13 cellular contexts compared by ENCODE assay signal in the genomic region with DNA sequence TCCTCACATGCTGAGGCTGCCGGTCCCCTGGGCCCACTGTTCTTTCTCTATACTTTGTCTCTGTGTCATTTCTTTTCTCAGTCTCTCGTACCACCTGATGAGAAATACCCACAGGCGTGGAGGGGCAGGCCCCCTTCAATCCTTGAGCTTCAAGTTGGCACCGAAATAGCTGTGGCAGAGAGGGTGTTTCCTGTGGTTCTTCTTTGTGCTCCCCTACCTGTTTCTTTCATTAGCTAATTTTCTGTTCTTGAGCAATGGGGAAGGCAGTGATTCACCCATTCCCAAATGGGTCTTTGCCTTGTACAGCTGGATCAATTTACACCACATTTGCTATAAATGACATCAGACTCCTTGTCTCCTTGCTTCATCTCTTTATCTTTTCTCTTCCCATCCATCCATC. TPM values are rescaled to one million over a fixed set of nuclear protein-coding genes. Genes with fewer than 3 reads are reported as not detected.
DNase-seq lines count a peak whose midpoint lies in the region; ATAC-seq and TF ChIP-seq lines count a peak whose summit lies in the region.
"Had no signal": no experiment of that assay in that cellular context is flagged by ENCODE, and none has a peak within 500 bp of the region (broad histone marks: within the 10 kb centered on the region; RNA-seq: fewer than 3 reads in every experiment).

No MANE protein-coding gene starts in this region.

- H3K4me2 ChIP-seq in mammary epithelial cell (ENCODE audit: insufficient read depth, low read depth, low read length) = no peak overlapping the region

- H3K27ac ChIP-seq in mammary epithelial cell (ENCODE audit: insufficient read depth, low read depth, low read length) = no peak overlapping the region
- H3K27ac ChIP-seq: cardiac muscle cell, thyroid gland had no signal

- dilution Hi-C loops in mammary epithelial cell (cut with HindIII; ENCODE audit: low sequenced_read_pairs) = no loop called here

- no peak for TF ChIP-seq CTCF in mammary epithelial cell (conservative IDR thresholded peaks at IDR 0.05 in 1 of 2, IDR thresholded peaks at IDR 0.05 in 1 of 2; ENCODE audit: extremely low read depth in 1 of 2, insufficient read depth in 1 of 2, low read depth in 1 of 2, low read length in 2 of 2)

- H4K20me1 ChIP-seq in mammary epithelial cell (ENCODE audit: insufficient read depth, low read length) = no peaks in the 10 kb centered on the region

- CTCF ChIA-PET in mammary epithelial cell (lab: Charles Lee; ENCODE audit: low non-redundant PET) = no interaction called here

- no peaks in the 10 kb centered on the region for H3K4me1 ChIP-seq in mammary epithelial cell (ENCODE audit: insufficient read depth, low read length)
- H3K4me1 ChIP-seq: thyroid gland had no signal

- no peaks in the 10 kb centered on the region for H3K79me2 ChIP-seq in mammary epithelial cell (ENCODE audit: insufficient read depth, low read length)

- BruUV-seq in mammary epithelial cell (replicated peaks; lab: Mats Ljungman, UMichigan) = no TSS peak

- DNase-seq in activated CD4-positive, alpha-beta T cell treated with anti-CD3 and anti-CD28 coated beads for 4 hours = peak; percentile 9 to 22
- DNase-seq in activated CD4-positive, alpha-beta T cell treated with anti-CD3 and anti-CD28 coated beads, Interleukin-2, amount 50 U/mL, for 48 hours = no peak
- DNase-seq in activated CD4-positive, alpha-beta T cell treated with anti-CD3 and anti-CD28 coated beads for 48 hours = peak; percentile 23
- DNase-seq in mammary epithelial cell (peak; percentile 9), left colon (no peak), C1 segment of cervical spinal cord (lab: John Stamatoyannopoulos, UW) (no peak), Kasumi-1 (lab: John Stamatoyannopoulos, UW) (no peak)
- DNase-seq in stimulated activated naive CD4-positive, alpha-beta T cell treated with Interleukin-2 at 50 U/mL for 16 hours (lab: John Stamatoyannopoulos, UW) = peak; percentile 12
- DNase-seq: HFFc6, KBM-7, thyroid gland had no signal

- no peaks in the 10 kb centered on the region for H3K36me3 ChIP-seq in mammary epithelial cell (ENCODE audit: insufficient read depth, low read length)
- H3K36me3 ChIP-seq: cardiac muscle cell, thyroid gland had no signal

- H3K9ac ChIP-seq in mammary epithelial cell (ENCODE audit: insufficient read depth, low read length) = no peak overlapping the region

- no peaks in the 10 kb centered on the region for H3K9me3 ChIP-seq in mammary epithelial cell (replicated peaks; ENCODE audit: insufficient read depth, low read length)
- H3K9me3 ChIP-seq: thyroid gland had no signal

- H3K4me3 ChIP-seq in mammary epithelial cell (replicated peaks in 1 of 3; ENCODE audit: insufficient read depth in 1 of 3, low read depth in 2 of 3, low read length in 3 of 3) = no peak overlapping the region
- H3K4me3 ChIP-seq: cardiac muscle cell, thyroid gland had no signal

- intact Hi-C loops in mammary epithelial cell (cut with micrococcal nuclease) = no loop called here
- intact Hi-C loops in left colon (cut with DNase I, micrococcal nuclease) = no loop called here

- in situ Hi-C loops in mammary epithelial cell (cut with MboI; ENCODE audit: low sequenced_read_pairs in 2 of 2) = no loop called here

- 47% methylated on average over 4 of the region's 4 CpGs for whole genome bisulfite sequencing in mammary epithelial cell (ENCODE audit: low coverage, missing lambda C conversion rate)

- ATAC-seq in left colon = no peak

- H3K27me3 ChIP-seq in mammary epithelial cell (ENCODE audit: insufficient read depth, low read length) = no peaks in the 10 kb centered on the region
- H3K27me3 ChIP-seq: cardiac muscle cell, thyroid gland had no signal

- no peak overlapping the region for H2AFZ ChIP-seq in mammary epithelial cell (ENCODE audit: low read depth, low read length)

RNA-seq across cellular contexts. Expression of a gene that starts 2.1 kb away (rescaled TPM):
- total RNA-seq in mammary epithelial cell (under 1 TPM in 1 of 2 donors, not detected in 1; under 0.01 TPM), left colon (1 to 10 TPM in 1 of 2 donors, under 1 TPM in 1; 0.49 to 2.4 TPM)
- polyA plus RNA-seq in mammary epithelial cell = not detected
- not detected for polyA minus RNA-seq in mammary epithelial cell
- total RNA-seq: cardiac muscle cell, epithelial cell of proximal tubule, HFFc6 had no signal
- polyA plus RNA-seq: cardiac muscle cell had no signal

Comparison
In these comparisons a context has a peak if more than half of its experiments do, and no peak if none do; other contexts are left out.
1. DNase-seq: peak in activated CD4-positive, alpha-beta T cell treated with anti-CD3 and anti-CD28 coated beads for 4 hours (2 of 2), activated CD4-positive, alpha-beta T cell treated with anti-CD3 and anti-CD28 coated beads for 48 hours (single experiment), mammary epithelial cell (single experiment) and stimulated activated naive CD4-positive, alpha-beta T cell treated with Interleukin-2 at 50 U/mL for 16 hours (single experiment); none in activated CD4-positive, alpha-beta T cell treated with anti-CD3 and anti-CD28 coated beads, Interleukin-2, amount 50 U/mL, for 48 hours (0 of 2), left colon (0 of 2), C1 segment of cervical spinal cord (0 of 14) and Kasumi-1 (0 of 2).